ENCODE assay signal across 1 cellular context in genomic region chr1:46198026-46198826, GRCh38.
A peak's percentile ranks its signal among the peaks of the same experiment; 100 is the strongest.
TF ChIP-seq lines count a peak whose summit lies in the region.

Gene POMGNT1, minus strand, starts transcription at chr1:46198434. Its CDS starts 613 bp downstream, at chr1:46197821.

TF ChIP-seq in HepG2, 621 proteins besides CTCF, POLR2A, EP300 and RAD21 (continued from another document and continues in another):
- no peak for TF ChIP-seq TFE3 (CRISPR knock-in tag; IDR thresholded peaks at IDR 0.05)
- TF ChIP-seq ERF (CRISPR knock-in tag; IDR thresholded peaks at IDR 0.05): peak; percentile 54; the same call in 1 of the 2 replicates
- TF ChIP-seq ZSCAN21 (CRISPR knock-in tag; IDR thresholded peaks at IDR 0.05; ENCODE audit: borderline replicate concordance): peak; percentile 48; the same call in 1 of the 2 replicates
- TF ChIP-seq ZBTB4 (CRISPR knock-in tag; IDR thresholded peaks at IDR 0.05; ENCODE audit: borderline replicate concordance): 0 out of 2 replicates have a peak, but pooled peaks have one; percentile 52
- TF ChIP-seq HDAC2 (CRISPR knock-in tag; IDR thresholded peaks at IDR 0.05): peak; percentile 36; the same call in 1 of the 2 replicates
- TF ChIP-seq ZNF451 (CRISPR knock-in tag; IDR thresholded peaks at IDR 0.05): 0 out of 2 replicates have a peak, but pooled peaks have one; percentile 45
- peak; percentile 26; the same call in 1 of the 2 replicates for TF ChIP-seq CREBL2 (CRISPR knock-in tag; IDR thresholded peaks at IDR 0.05; ENCODE audit: borderline replicate concordance)
- TF ChIP-seq ZNF24 (IDR thresholded peaks at IDR 0.05): no peak
- TF ChIP-seq GATAD1 (CRISPR knock-in tag; IDR thresholded peaks at IDR 0.05): 0 out of 2 replicates have a peak, but pooled peaks have one; percentile 28
- TF ChIP-seq ASH2L (IDR thresholded peaks at IDR 0.05; ENCODE audit: insufficient read length, low read depth, low read length): peak; percentile 59
- no peak for TF ChIP-seq DRAP1 (CRISPR knock-in tag; IDR thresholded peaks at IDR 0.05)
- TF ChIP-seq SP5 (CRISPR knock-in tag; IDR thresholded peaks at IDR 0.05; ENCODE audit: borderline replicate concordance, low read depth): no peak
- peak; percentile 9; the same call in 1 of the 2 replicates for TF ChIP-seq AKNA (CRISPR knock-in tag; IDR thresholded peaks at IDR 0.05; ENCODE audit: borderline replicate concordance)
- TF ChIP-seq BORCS8-MEF2B (CRISPR knock-in tag; IDR thresholded peaks at IDR 0.05): no peak
- 0 out of 2 replicates have a peak, but pooled peaks have one; percentile 53 for TF ChIP-seq MYPOP (CRISPR knock-in tag; IDR thresholded peaks at IDR 0.05)
- TF ChIP-seq YY1 (IDR thresholded peaks at IDR 0.05; ENCODE audit: insufficient read depth, insufficient replicate concordance, low read depth, low read length): peak; percentile 67
- 0 out of 2 replicates have a peak, but pooled peaks have one; percentile 32 for TF ChIP-seq KLF12 (CRISPR knock-in tag; IDR thresholded peaks at IDR 0.05; ENCODE audit: borderline replicate concordance)
- TF ChIP-seq ZNF768 (CRISPR knock-in tag; IDR thresholded peaks at IDR 0.05): peak; percentile 56; the same call in 1 of the 2 replicates
- peak; percentile 41; the same call in 1 of the 2 replicates for TF ChIP-seq ZBTB7B (CRISPR knock-in tag; IDR thresholded peaks at IDR 0.05)
- peak; percentile 48 for TF ChIP-seq STAG1 (CRISPR knock-in tag; IDR thresholded peaks at IDR 0.05)
- TF ChIP-seq PHF8 (CRISPR knock-in tag; IDR thresholded peaks at IDR 0.05): peak; percentile 86
- no peak for TF ChIP-seq ZNF552 (CRISPR knock-in tag; IDR thresholded peaks at IDR 0.05; ENCODE audit: borderline replicate concordance)
- no peak for TF ChIP-seq KIAA2018 (CRISPR knock-in tag; IDR thresholded peaks at IDR 0.05; ENCODE audit: borderline replicate concordance)
- TF ChIP-seq HIC2 (CRISPR knock-in tag; IDR thresholded peaks at IDR 0.05; ENCODE audit: low read depth): peak; percentile 39; the same call in 1 of the 2 replicates
- no peak for TF ChIP-seq ZNF619 (CRISPR knock-in tag; IDR thresholded peaks at IDR 0.05)
- TF ChIP-seq PLSCR1 (CRISPR knock-in tag; IDR thresholded peaks at IDR 0.05; ENCODE audit: borderline replicate concordance): no peak
- TF ChIP-seq MIER3 (CRISPR knock-in tag; IDR thresholded peaks at IDR 0.05; ENCODE audit: borderline replicate concordance): peak; percentile 38; the same call in 1 of the 2 replicates
- TF ChIP-seq GPBP1L1 (CRISPR knock-in tag; IDR thresholded peaks at IDR 0.05): no peak
